Comparison of ENCODE assay signal across 16 cellular contexts in the genomic region with DNA sequence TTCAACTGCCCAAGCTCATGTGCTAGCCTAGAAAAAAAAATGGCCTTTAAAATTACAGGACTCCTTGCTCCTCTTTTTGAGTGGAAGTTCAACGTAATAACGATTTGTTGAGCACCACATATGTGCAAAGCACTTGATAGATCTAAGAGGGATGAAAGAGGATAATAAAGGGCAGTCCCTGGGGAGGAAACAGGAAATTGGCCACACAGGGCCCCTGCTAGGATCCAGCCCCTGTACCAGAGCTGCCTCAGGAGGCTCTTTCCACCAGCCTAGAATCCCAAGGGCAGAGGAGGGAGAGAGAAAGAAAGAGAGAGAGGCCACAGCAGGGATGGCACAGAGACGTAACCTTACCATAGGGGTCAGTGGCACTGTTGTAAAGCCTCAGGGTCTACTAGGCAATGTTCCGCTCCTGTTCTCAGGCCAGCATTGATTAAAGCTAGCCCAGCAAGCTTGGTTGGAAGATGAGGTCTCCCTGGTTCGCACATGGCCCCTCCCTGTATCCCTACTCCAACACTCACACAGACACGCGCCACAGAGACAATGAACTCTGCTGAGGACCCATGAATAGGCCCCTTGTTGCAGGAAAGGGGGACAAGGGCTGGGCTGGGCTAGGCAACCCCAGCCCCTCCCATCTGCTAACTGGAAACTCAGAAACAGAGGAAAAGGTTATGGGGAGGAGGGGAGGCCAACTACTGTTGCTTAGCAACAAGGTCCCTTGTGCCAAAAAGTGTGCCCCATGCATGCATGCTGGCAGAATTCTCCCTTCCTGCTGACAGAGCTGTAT. TPM values are rescaled to one million over a fixed set of nuclear protein-coding genes. Genes with fewer than 3 reads are reported as not detected.
DNase-seq lines count a peak whose midpoint lies in the region; ATAC-seq and TF ChIP-seq lines count a peak whose summit lies in the region.
"Had no signal": no experiment of that assay in that cellular context is flagged by ENCODE, and none has a peak within 500 bp of the region (broad histone marks: within the 10 kb centered on the region; RNA-seq: fewer than 3 reads in every experiment).

A gene (minus strand): TSS at position 438 of the 784 bp plus-strand sequence. CDS start 84 bp downstream, at position 354.

- peaks cover 8% of the 10 kb centered on the region for H3K4me1 Mint-ChIP-seq in progenitor cell of endocrine pancreas (ENCODE audit: low read depth)

- H3K4me1 ChIP-seq in Peyer's patch = no peaks in the 10 kb centered on the region
- H3K4me1 ChIP-seq: adrenal gland had no signal

- H3K27ac ChIP-seq in Peyer's patch = no peak within 1 kb of the TSS
- H3K27ac ChIP-seq: adrenal gland had no signal

- no peaks in the 10 kb centered on the region for H3K36me3 ChIP-seq in Peyer's patch
- H3K36me3 ChIP-seq: adrenal gland had no signal

- TF ChIP-seq POLR2A in Peyer's patch (IDR thresholded peaks at IDR 0.05) = no peak

- H3K27me3 ChIP-seq in Peyer's patch = no peaks in the 10 kb centered on the region
- H3K27me3 ChIP-seq: adrenal gland had no signal

- H3K27me3 Mint-ChIP-seq in progenitor cell of endocrine pancreas = no peaks in the 10 kb centered on the region
- H3K27me3 Mint-ChIP-seq: CD4-positive, alpha-beta T cell had no signal

- in situ Hi-C loops in SK-MEL-5 (cut with HindIII; ENCODE audit: low pct_unique_long_range_greater_than_20kb, low sequenced_read_pairs) = no loop called here

- H3K9me3 Mint-ChIP-seq in progenitor cell of endocrine pancreas (ENCODE audit: low read depth) = peaks cover 21% of the 10 kb centered on the region

- no peak for TF ChIP-seq CTCF in progenitor cell of endocrine pancreas (IDR thresholded peaks at IDR 0.05; ENCODE audit: unreplicated experiment)
- TF ChIP-seq CTCF in Peyer's patch (IDR thresholded peaks at IDR 0.05) = no peak

- H3K4me3 ChIP-seq in Peyer's patch = no peak within 1 kb of the TSS
- H3K4me3 ChIP-seq: adrenal gland had no signal

- H3K4me3 Mint-ChIP-seq in progenitor cell of endocrine pancreas (ENCODE audit: low read depth) = no peak within 1 kb of the TSS
- H3K4me3 Mint-ChIP-seq: activated T-helper 1 cell treated with anti-CD3 and anti-CD28 coated beads, Interleukin-12 subunit alpha, Interleukin-12 subunit beta, Interleukin-2, Interleukin-4 antibody, amounts not matched to agents 30 ng/mL and 10 ng/mL and 1 ng/mL, durations not matched to agents 14 hours and 24 hours and 36 hours; CD4-positive, alpha-beta T cell had no signal

- peaks cover 12% of the 10 kb centered on the region for H3K36me3 Mint-ChIP-seq in progenitor cell of endocrine pancreas (ENCODE audit: insufficient read depth)

- H3K27ac Mint-ChIP-seq in progenitor cell of endocrine pancreas = peak within 1 kb of the TSS; percentile 26
- H3K27ac Mint-ChIP-seq: activated T-helper 1 cell treated with anti-CD3 and anti-CD28 coated beads, Interleukin-12 subunit alpha, Interleukin-12 subunit beta, Interleukin-2, Interleukin-4 antibody, amounts not matched to agents 30 ng/mL and 10 ng/mL and 1 ng/mL, durations not matched to agents 14 hours and 24 hours and 36 hours; CD4-positive, alpha-beta T cell had no signal

- DNase-seq in DMS153 treated with DMSO at 0.1 percent for 48 hours (lab: John Stamatoyannopoulos, UW; ENCODE audit: unreplicated experiment) (peak; percentile 5), SK-MEL-5 (ENCODE audit: low read depth, low spot score) (peak; percentile 84), globus pallidus (ENCODE audit: low spot score) (peak; percentile 98), progenitor cell of endocrine pancreas (ENCODE audit: low spot score, unreplicated experiment) (no peak), Peyer's patch (no peak), glomerular visceral epithelial cell (ENCODE audit: extremely low spot score) (no peak)
- DNase-seq: adrenal gland; CD4-positive, alpha-beta T cell; effector CD4-positive, alpha-beta T cell; NCI-H510A treated with DMSO at 0.1 percent for 48 hours; Right ventricle myocardium superior; stimulated activated CD4-positive, alpha-beta T cell treated with anti-CD3 and anti-CD28 coated beads, Interleukin-2, amount 100 ng/mL, for 24 hours; T1000 had no signal

- H3K9me3 ChIP-seq in Peyer's patch = no peaks in the 10 kb centered on the region

- ATAC-seq in GM19463 (IDR thresholded peaks at IDR 0.05; ENCODE audit: unreplicated experiment) = no peak

RNA-seq across cellular contexts. Expression of the gene that starts here (rescaled TPM):
- 2.0 and 2.3 TPM in 2 replicates for total RNA-seq in SK-MEL-5 (2014; rRNA removed; shearing (Covaris generic))
- polyA plus RNA-seq in SK-MEL-5 (2015; cell fraction: cytosol; rRNA removed) = 1.7 and 3.3 TPM in 2 replicates
- 13.2 and 14.5 TPM in 2 replicates for polyA plus RNA-seq in SK-MEL-5 (2015; cell fraction: nucleus; rRNA removed)
- 1.8 and 2.6 TPM in 2 replicates for total RNA-seq in progenitor cell of endocrine pancreas
- total RNA-seq in Peyer's patch = 1 to 10 TPM in 1 of 4 donors, not detected in 3; 1.5 TPM
- total RNA-seq: mononuclear cell had no signal

Comparison
In these comparisons a context has a peak if more than half of its experiments do, and no peak if none do; other contexts are left out.
1. DNase-seq: peak in DMS153 treated with DMSO at 0.1 percent for 48 hours (single experiment), SK-MEL-5 (single experiment) and globus pallidus (single experiment); none in progenitor cell of endocrine pancreas (single experiment), Peyer's patch (0 of 3) and glomerular visceral epithelial cell (single experiment).